In genomic region chr20:14609328-14610221, GRCh38 we compare ENCODE assay signal across 1 cellular context.
TF ChIP-seq lines count a peak whose summit lies in the region.

No MANE protein-coding gene starts in this region.

TF ChIP-seq in HepG2, 621 proteins besides CTCF, POLR2A, EP300 and RAD21 (continued from another document and continues in another):
- TF ChIP-seq NFE2L1 (CRISPR knock-in tag; IDR thresholded peaks at IDR 0.05; ENCODE audit: borderline replicate concordance), result no peak
- no peak for TF ChIP-seq SATB2 (CRISPR knock-in tag; IDR thresholded peaks at IDR 0.05)
- TF ChIP-seq JUND (CRISPR knock-in tag; IDR thresholded peaks at IDR 0.05), result no peak
- TF ChIP-seq HNF1B (CRISPR knock-in tag; IDR thresholded peaks at IDR 0.05), result peak; percentile 93
- peak; percentile 99 for TF ChIP-seq ZNF614 (CRISPR knock-in tag; IDR thresholded peaks at IDR 0.05; ENCODE audit: borderline replicate concordance)
- TF ChIP-seq ZBTB7B (CRISPR knock-in tag; IDR thresholded peaks at IDR 0.05), result no peak
- TF ChIP-seq ATF2 (CRISPR knock-in tag; IDR thresholded peaks at IDR 0.05), result no peak
- TF ChIP-seq HNF1A (IDR thresholded peaks at IDR 0.05; ENCODE audit: low read depth), result peak; percentile 98
- peak; percentile 98 for TF ChIP-seq HNF1A (CRISPR knock-in tag; IDR thresholded peaks at IDR 0.05; ENCODE audit: borderline replicate concordance)
- peak; percentile 55 for TF ChIP-seq RARA (CRISPR knock-in tag; IDR thresholded peaks at IDR 0.05)
- TF ChIP-seq, protein P1, sequence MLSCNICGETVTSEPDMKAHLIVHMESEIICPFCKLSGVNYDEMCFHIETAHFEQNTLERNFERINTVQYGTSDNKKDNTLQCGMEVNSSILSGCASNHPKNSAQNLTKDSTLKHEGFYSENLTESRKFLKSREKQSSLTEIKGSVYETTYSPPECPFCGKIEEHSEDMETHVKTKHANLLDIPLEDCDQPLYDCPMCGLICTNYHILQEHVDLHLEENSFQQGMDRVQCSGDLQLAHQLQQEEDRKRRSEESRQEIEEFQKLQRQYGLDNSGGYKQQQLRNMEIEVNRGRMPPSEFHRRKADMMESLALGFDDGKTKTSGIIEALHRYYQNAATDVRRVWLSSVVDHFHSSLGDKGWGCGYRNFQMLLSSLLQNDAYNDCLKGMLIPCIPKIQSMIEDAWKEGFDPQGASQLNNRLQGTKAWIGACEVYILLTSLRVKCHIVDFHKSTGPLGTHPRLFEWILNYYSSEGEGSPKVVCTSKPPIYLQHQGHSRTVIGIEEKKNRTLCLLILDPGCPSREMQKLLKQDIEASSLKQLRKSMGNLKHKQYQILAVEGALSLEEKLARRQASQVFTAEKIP (CRISPR knock-in tag; IDR thresholded peaks at IDR 0.05; ENCODE audit: borderline replicate concordance), result no peak
- no peak for TF ChIP-seq HIC2 (CRISPR knock-in tag; IDR thresholded peaks at IDR 0.05; ENCODE audit: low read depth)
- TF ChIP-seq ZBTB1 (CRISPR knock-in tag; IDR thresholded peaks at IDR 0.05; ENCODE audit: borderline replicate concordance), result no peak
- peak; percentile 38; the same call in 1 of the 2 replicates for TF ChIP-seq RXRB (CRISPR knock-in tag; IDR thresholded peaks at IDR 0.05; ENCODE audit: borderline replicate concordance)
- TF ChIP-seq ZNF674 (CRISPR knock-in tag; IDR thresholded peaks at IDR 0.05; ENCODE audit: low read depth), result no peak
- no peak for TF ChIP-seq MZF1 (CRISPR knock-in tag; IDR thresholded peaks at IDR 0.05; ENCODE audit: borderline replicate concordance)
- TF ChIP-seq FOXK1 (CRISPR knock-in tag; IDR thresholded peaks at IDR 0.05; ENCODE audit: borderline replicate concordance, low read depth), result peak; percentile 34; the same call in 1 of the 2 replicates
- peak; percentile 97 for TF ChIP-seq CEBPB (IDR thresholded peaks at IDR 0.05; ENCODE audit: borderline replicate concordance, low read depth, low read length)
- no peak for TF ChIP-seq ONECUT2 (CRISPR knock-in tag; IDR thresholded peaks at IDR 0.05)
- TF ChIP-seq SOX6 (IDR thresholded peaks at IDR 0.05), result no peak
- peak; percentile 41; the same call in 1 of the 2 replicates for TF ChIP-seq SOX6 (CRISPR knock-in tag; IDR thresholded peaks at IDR 0.05)
- TF ChIP-seq TRIM22 (IDR thresholded peaks at IDR 0.05), result no peak
- TF ChIP-seq POGZ (CRISPR knock-in tag; IDR thresholded peaks at IDR 0.05), result peak; percentile 38; the same call in 1 of the 2 replicates
- no peak for TF ChIP-seq GABPA (IDR thresholded peaks at IDR 0.05; ENCODE audit: low read depth, low read length)
- 0 out of 2 replicates have a peak, but pooled peaks have one; percentile 2 for TF ChIP-seq GABPA (CRISPR knock-in tag; IDR thresholded peaks at IDR 0.05; ENCODE audit: low read depth)
- TF ChIP-seq HOXA5 (CRISPR knock-in tag; IDR thresholded peaks at IDR 0.05), result 0 out of 2 replicates have a peak, but pooled peaks have one; percentile 19
- TF ChIP-seq MIXL1 (CRISPR knock-in tag; IDR thresholded peaks at IDR 0.05), result 0 out of 2 replicates have a peak, but pooled peaks have one; percentile 37
- no peak for TF ChIP-seq SOX13 (IDR thresholded peaks at IDR 0.05)
- peak in 1 of 2 experiments; percentile 50; a peak in 1 of 4 replicates for TF ChIP-seq SOX13 (CRISPR knock-in tag; conservative IDR thresholded peaks at IDR 0.05 in 1 of 2, IDR thresholded peaks at IDR 0.05 in 1 of 2)
- TF ChIP-seq ZNF160 (CRISPR knock-in tag; IDR thresholded peaks at IDR 0.05), result no peak
- TF ChIP-seq ZNF607 (CRISPR knock-in tag; IDR thresholded peaks at IDR 0.05; ENCODE audit: borderline replicate concordance), result no peak
- TF ChIP-seq, protein P2, sequence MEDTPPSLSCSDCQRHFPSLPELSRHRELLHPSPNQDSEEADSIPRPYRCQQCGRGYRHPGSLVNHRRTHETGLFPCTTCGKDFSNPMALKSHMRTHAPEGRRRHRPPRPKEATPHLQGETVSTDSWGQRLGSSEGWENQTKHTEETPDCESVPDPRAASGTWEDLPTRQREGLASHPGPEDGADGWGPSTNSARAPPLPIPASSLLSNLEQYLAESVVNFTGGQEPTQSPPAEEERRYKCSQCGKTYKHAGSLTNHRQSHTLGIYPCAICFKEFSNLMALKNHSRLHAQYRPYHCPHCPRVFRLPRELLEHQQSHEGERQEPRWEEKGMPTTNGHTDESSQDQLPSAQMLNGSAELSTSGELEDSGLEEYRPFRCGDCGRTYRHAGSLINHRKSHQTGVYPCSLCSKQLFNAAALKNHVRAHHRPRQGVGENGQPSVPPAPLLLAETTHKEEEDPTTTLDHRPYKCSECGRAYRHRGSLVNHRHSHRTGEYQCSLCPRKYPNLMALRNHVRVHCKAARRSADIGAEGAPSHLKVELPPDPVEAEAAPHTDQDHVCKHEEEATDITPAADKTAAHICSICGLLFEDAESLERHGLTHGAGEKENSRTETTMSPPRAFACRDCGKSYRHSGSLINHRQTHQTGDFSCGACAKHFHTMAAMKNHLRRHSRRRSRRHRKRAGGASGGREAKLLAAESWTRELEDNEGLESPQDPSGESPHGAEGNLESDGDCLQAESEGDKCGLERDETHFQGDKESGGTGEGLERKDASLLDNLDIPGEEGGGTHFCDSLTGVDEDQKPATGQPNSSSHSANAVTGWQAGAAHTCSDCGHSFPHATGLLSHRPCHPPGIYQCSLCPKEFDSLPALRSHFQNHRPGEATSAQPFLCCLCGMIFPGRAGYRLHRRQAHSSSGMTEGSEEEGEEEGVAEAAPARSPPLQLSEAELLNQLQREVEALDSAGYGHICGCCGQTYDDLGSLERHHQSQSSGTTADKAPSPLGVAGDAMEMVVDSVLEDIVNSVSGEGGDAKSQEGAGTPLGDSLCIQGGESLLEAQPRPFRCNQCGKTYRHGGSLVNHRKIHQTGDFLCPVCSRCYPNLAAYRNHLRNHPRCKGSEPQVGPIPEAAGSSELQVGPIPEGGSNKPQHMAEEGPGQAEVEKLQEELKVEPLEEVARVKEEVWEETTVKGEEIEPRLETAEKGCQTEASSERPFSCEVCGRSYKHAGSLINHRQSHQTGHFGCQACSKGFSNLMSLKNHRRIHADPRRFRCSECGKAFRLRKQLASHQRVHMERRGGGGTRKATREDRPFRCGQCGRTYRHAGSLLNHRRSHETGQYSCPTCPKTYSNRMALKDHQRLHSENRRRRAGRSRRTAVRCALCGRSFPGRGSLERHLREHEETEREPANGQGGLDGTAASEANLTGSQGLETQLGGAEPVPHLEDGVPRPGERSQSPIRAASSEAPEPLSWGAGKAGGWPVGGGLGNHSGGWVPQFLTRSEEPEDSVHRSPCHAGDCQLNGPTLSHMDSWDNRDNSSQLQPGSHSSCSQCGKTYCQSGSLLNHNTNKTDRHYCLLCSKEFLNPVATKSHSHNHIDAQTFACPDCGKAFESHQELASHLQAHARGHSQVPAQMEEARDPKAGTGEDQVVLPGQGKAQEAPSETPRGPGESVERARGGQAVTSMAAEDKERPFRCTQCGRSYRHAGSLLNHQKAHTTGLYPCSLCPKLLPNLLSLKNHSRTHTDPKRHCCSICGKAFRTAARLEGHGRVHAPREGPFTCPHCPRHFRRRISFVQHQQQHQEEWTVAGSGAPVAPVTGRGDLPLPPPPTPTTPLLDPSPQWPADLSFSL (CRISPR knock-in tag; IDR thresholded peaks at IDR 0.05), result peak; percentile 83; the same call in 1 of the 2 replicates
- TF ChIP-seq ZNF878 (CRISPR knock-in tag; IDR thresholded peaks at IDR 0.05), result 0 out of 2 replicates have a peak, but pooled peaks have one; percentile 42
- no peak for TF ChIP-seq ZBTB7A (CRISPR knock-in tag; IDR thresholded peaks at IDR 0.05)
- TF ChIP-seq, protein P3, sequence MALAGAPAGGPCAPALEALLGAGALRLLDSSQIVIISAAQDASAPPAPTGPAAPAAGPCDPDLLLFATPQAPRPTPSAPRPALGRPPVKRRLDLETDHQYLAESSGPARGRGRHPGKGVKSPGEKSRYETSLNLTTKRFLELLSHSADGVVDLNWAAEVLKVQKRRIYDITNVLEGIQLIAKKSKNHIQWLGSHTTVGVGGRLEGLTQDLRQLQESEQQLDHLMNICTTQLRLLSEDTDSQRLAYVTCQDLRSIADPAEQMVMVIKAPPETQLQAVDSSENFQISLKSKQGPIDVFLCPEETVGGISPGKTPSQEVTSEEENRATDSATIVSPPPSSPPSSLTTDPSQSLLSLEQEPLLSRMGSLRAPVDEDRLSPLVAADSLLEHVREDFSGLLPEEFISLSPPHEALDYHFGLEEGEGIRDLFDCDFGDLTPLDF (CRISPR knock-in tag; IDR thresholded peaks at IDR 0.05), result no peak
- TF ChIP-seq SIN3A (IDR thresholded peaks at IDR 0.05; ENCODE audit: borderline replicate concordance, low read depth, low read length), result no peak
- peak; percentile 9; the same call in 1 of the 2 replicates for TF ChIP-seq ELF3 (CRISPR knock-in tag; IDR thresholded peaks at IDR 0.05)
